Comparison of ENCODE assay signal across 1 cellular context in the genomic region with DNA sequence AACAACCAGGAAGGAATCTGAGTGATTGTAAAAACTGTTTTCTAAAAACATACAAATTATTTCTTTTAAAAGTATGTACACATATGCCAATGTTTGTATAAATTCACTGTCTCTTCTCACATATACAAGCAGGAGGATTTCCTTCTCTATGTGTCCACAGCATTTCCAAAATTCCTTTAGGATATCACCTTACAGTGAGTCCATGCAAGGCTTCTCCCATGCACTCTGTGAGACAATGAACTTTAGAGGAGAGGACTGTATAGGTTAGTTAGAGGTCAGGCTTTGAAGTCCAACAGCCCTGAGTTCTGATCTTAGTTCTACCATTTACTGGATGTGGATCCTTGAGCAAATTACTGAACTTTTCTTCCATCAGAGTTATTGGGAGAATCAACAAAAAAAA.
TF ChIP-seq lines count a peak whose summit lies in the region.

No MANE protein-coding gene starts in this region.

TF ChIP-seq in SK-N-SH treated with all-trans-retinoic acid at 6 μM for 48 hours, 23 proteins besides CTCF, POLR2A, EP300 and RAD21 (continued from another document):
- TF ChIP-seq TOX (CRISPR knock-in tag; IDR thresholded peaks at IDR 0.05; ENCODE audit: borderline replicate concordance) = no peak
- TF ChIP-seq ISL1 (CRISPR knock-in tag; IDR thresholded peaks at IDR 0.05) = no peak
- no peak for TF ChIP-seq ZNF8 (CRISPR knock-in tag; IDR thresholded peaks at IDR 0.05)
- TF ChIP-seq OSR1 (CRISPR knock-in tag; IDR thresholded peaks at IDR 0.05) = no peak
- TF ChIP-seq, protein P1, sequence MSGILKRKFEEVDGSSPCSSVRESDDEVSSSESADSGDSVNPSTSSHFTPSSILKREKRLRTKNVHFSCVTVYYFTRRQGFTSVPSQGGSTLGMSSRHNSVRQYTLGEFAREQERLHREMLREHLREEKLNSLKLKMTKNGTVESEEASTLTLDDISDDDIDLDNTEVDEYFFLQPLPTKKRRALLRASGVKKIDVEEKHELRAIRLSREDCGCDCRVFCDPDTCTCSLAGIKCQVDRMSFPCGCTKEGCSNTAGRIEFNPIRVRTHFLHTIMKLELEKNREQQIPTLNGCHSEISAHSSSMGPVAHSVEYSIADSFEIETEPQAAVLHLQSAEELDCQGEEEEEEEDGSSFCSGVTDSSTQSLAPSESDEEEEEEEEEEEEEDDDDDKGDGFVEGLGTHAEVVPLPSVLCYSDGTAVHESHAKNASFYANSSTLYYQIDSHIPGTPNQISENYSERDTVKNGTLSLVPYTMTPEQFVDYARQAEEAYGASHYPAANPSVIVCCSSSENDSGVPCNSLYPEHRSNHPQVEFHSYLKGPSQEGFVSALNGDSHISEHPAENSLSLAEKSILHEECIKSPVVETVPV (CRISPR knock-in tag; IDR thresholded peaks at IDR 0.05) = no peak
